ENCODE assay signal across 19 cellular contexts in genomic region chr14:96639550-96639949, GRCh38.
"Had no signal": no experiment of that assay in that cellular context is flagged by ENCODE, and none has a peak within 500 bp of the region (broad histone marks: within the 10 kb centered on the region; RNA-seq: fewer than 3 reads in every experiment).

No MANE protein-coding gene starts in this region.

- H3K9me3 ChIP-seq: ascending aorta, colonic mucosa, tibial artery had no signal

- H3K36me3 ChIP-seq: ascending aorta, colonic mucosa, tibial artery had no signal

- H3K27ac ChIP-seq: ascending aorta, colonic mucosa, tibial artery had no signal

- ATAC-seq: activated CD8-positive, alpha-beta T cell treated with anti-CD3 and anti-CD28 coated beads, Interleukin-2, amount 10 ng/mL, durations not matched to agents 7 days and 5 days; esophagus mucosa; left colon had no signal

- H3K4me1 ChIP-seq: ascending aorta, colonic mucosa, tibial artery had no signal

- H3K4me3 ChIP-seq: ascending aorta, colonic mucosa, tibial artery had no signal

- H3K27me3 ChIP-seq: ascending aorta, colonic mucosa, tibial artery had no signal

- DNase-seq: activated B cell treated with CpG ODN at 0.5 μM for 24 hours; activated CD4-positive, alpha-beta T cell treated with anti-CD3 and anti-CD28 coated beads for 48 hours; activated CD8-positive, alpha-beta memory T cell treated with anti-CD3 and anti-CD28 coated beads, Interleukin-2, amount 50 U/mL, for 4 hours; activated CD8-positive, alpha-beta T cell treated with anti-CD3 and anti-CD28 coated beads, Interleukin-2, amount 10 ng/mL, durations not matched to agents 7 days and 5 days; activated gamma-delta T cell; activated T-cell treated with anti-CD3 and anti-CD28 coated beads, Interleukin-2, amount 50 U/mL, for 48 hours; effector CD4-positive, alpha-beta T cell; left colon; stimulated activated CD4-positive, alpha-beta T cell treated with anti-CD3 and anti-CD28 coated beads, Interleukin-12 subunit alpha, Interleukin-12 subunit beta, amount 100 ng/mL, for 4 hours; stimulated activated CD4-positive, alpha-beta T cell treated with anti-CD3 and anti-CD28 coated beads, Interleukin-1b, Interleukin-23, amount 100 ng/mL, for 48 hours; stimulated activated CD8-positive, alpha-beta memory T cell treated with anti-CD3 and anti-CD28 coated beads, Interleukin-4, amount 100 ng/mL, for 48 hours; stimulated activated naive CD4-positive, alpha-beta T cell treated with Interleukin-2 at 50 U/mL for 16 hours; substantia nigra; T-helper 1 cell; T-helper 9 cell had no signal
